ENCODE assay signal across 8 cellular contexts in genomic region chr15:48330045-48330840, GRCh38. TPM values are rescaled to one million over a fixed set of nuclear protein-coding genes. Genes with fewer than 3 reads are reported as not detected.
DNase-seq lines count a peak whose midpoint lies in the region; ATAC-seq, FAIRE-seq and TF ChIP-seq lines count a peak whose summit lies in the region.

No MANE protein-coding gene starts in this region.

- FAIRE-seq in HTR-8/SVneo (lab: Jason Lieb, UNC), result no peak

- 27% methylated on average over 12 of the region's 12 CpGs for WGBS in thymus

- H3K9me3 ChIP-seq in right atrium auricular region (no peaks in the 10 kb centered on the region), thymus (ENCODE audit: control insufficient read depth) (no peaks in the 10 kb centered on the region)

- H3K4me3 ChIP-seq in right atrium auricular region (peak overlapping the region; percentile 87 to 94), astrocyte of the cerebellum (ENCODE audit: low read depth, low read length) (peak overlapping the region; percentile 77), thymus (ENCODE audit: low read length) (peak overlapping the region; percentile 96)

- ATAC-seq in Right ventricle myocardium inferior (no peak), esophagus mucosa (no peak)

- H3K36me3 ChIP-seq in right atrium auricular region (peaks cover 4% of the 10 kb centered on the region), thymus (ENCODE audit: control insufficient read depth, insufficient read depth) (no peaks in the 10 kb centered on the region)

- DNase-seq in right atrium auricular region (ENCODE audit: low spot score) (no peak), Right ventricle myocardium inferior (ENCODE audit: missing footprints) (no peak), astrocyte of the cerebellum (ENCODE audit: low read depth) (no peak), left kidney (ENCODE audit: low read depth, low spot score) (peak; percentile 65), HTR-8/SVneo (ENCODE audit: insufficient read length, low spot score) (no peak), DMS 273 (lab: John Stamatoyannopoulos, UW; ENCODE audit: unreplicated experiment) (no peak)

- intact Hi-C loops in Right ventricle myocardium inferior (cut with DNase I), result no loop called here

- peaks cover 0 to 19% of the 10 kb centered on the region in 2 donors for H3K4me1 ChIP-seq in right atrium auricular region
- peaks cover 8% of the 10 kb centered on the region for H3K4me1 ChIP-seq in thymus (ENCODE audit: control insufficient read depth, insufficient read depth, low read length)

- in situ Hi-C loops in astrocyte of the cerebellum (cut with HindIII; ENCODE audit: low sequenced_read_pairs), result no loop called here

- peak overlapping the region; percentile 99 to 100 for H3K27ac ChIP-seq in right atrium auricular region
- peak overlapping the region; percentile 97 for H3K27ac ChIP-seq in thymus (ENCODE audit: low read depth)

- TF ChIP-seq CTCF in right atrium auricular region (IDR thresholded peaks at IDR 0.05) (no peak), astrocyte of the cerebellum (IDR thresholded peaks at IDR 0.05; ENCODE audit: low read depth, low read length, missing control alignments) (no peak)

- H3K27me3 ChIP-seq in right atrium auricular region (no peaks in the 10 kb centered on the region), thymus (ENCODE audit: control insufficient read depth, insufficient read depth) (no peaks in the 10 kb centered on the region)

RNA-seq across cellular contexts. Expression of gene DUT, which starts 1.0 kb away (rescaled TPM):
- total RNA-seq in right atrium auricular region, result 100 to 1,000 TPM in 1 of 2 donors, 10 to 100 TPM in 1; 64.5 to 109 TPM
- total RNA-seq in Right ventricle myocardium inferior, result 86.5 TPM
- 178 TPM for polyA plus RNA-seq in thymus
- 68.7 TPM for total RNA-seq in esophagus mucosa
